9 cellular contexts compared by ENCODE assay signal in genomic region chr5:57277085-57277484, GRCh38.
DNase-seq lines count a peak whose midpoint lies in the region; ATAC-seq and TF ChIP-seq lines count a peak whose summit lies in the region.
"Had no signal": no experiment of that assay in that cellular context is flagged by ENCODE, and none has a peak within 500 bp of the region (broad histone marks: within the 10 kb centered on the region; RNA-seq: fewer than 3 reads in every experiment).

No MANE protein-coding gene starts in this region.

- POLR2A ChIA-PET in OCI-LY7 (lab: Charles Lee), result interaction anchor here (0.7 kb wide), 1 partner anchor 417 kb away, joined by 3 read pairs; no protein-coding TSS in a partner anchor

- H3K4me1 ChIP-seq in left ventricle myocardium inferior, result no peaks in the 10 kb centered on the region
- no peaks in the 10 kb centered on the region for H3K4me1 ChIP-seq in OCI-LY7 (ENCODE audit: insufficient read depth, low read length, poor library complexity, severe bottlenecking)

- DNase-seq in left ventricle myocardium inferior, result no peak
- DNase-seq in Right ventricle myocardium inferior (ENCODE audit: missing footprints), result no peak
- DNase-seq in OCI-LY7 (ENCODE audit: low spot score), result peak; percentile 36
- DNase-seq in epithelial cell of proximal tubule (ENCODE audit: low read depth), result no peak
- DNase-seq in stimulated activated CD4-positive, alpha-beta T cell treated with anti-CD3 and anti-CD28 coated beads, Interleukin-4, amount 100 ng/mL, for 4 hours, result no peak
- no peak for DNase-seq in inferior parietal cortex (ENCODE audit: extremely low spot score)
- DNase-seq in NCI-H2227 treated with DMSO at 0.1 percent for 48 hours (lab: John Stamatoyannopoulos, UW), result no peak
- DNase-seq in HuH-7 (ENCODE audit: low spot score), result no peak

- no peak for ATAC-seq in Right ventricle myocardium inferior

- BruUV-seq in OCI-LY7 (replicated peaks; lab: Mats Ljungman, UMichigan), result no TSS peak

- no peaks in the 10 kb centered on the region for H3K27me3 ChIP-seq in left ventricle myocardium inferior (ENCODE audit: low read depth)

- H3K4me2 ChIP-seq in OCI-LY7 (ENCODE audit: low read length), result no peak overlapping the region

- H3K36me3 ChIP-seq in left ventricle myocardium inferior (no peaks in the 10 kb centered on the region), OCI-LY7 (ENCODE audit: insufficient read depth, low read length) (no peaks in the 10 kb centered on the region)

- TF ChIP-seq CTCF in left ventricle myocardium inferior (IDR thresholded peaks at IDR 0.05; ENCODE audit: borderline replicate concordance), result peak; percentile 40
- peak; percentile 77 for TF ChIP-seq CTCF in OCI-LY7 (conservative IDR thresholded peaks at IDR 0.05; ENCODE audit: low read length)
- peak; percentile 44 for TF ChIP-seq CTCF in epithelial cell of proximal tubule (conservative IDR thresholded peaks at IDR 0.05; ENCODE audit: low read depth, low read length)

- no peak overlapping the region for H2AFZ ChIP-seq in OCI-LY7 (ENCODE audit: low read length)

- CTCF ChIA-PET in OCI-LY7 (lab: Charles Lee; ENCODE audit: unreplicated experiment), result no interaction called here

- no peak overlapping the region for H3K27ac ChIP-seq in left ventricle myocardium inferior (replicated peaks)
- H3K27ac ChIP-seq in OCI-LY7 (ENCODE audit: low read depth, low read length, poor library complexity, severe bottlenecking), result no peak overlapping the region
- H3K27ac ChIP-seq: HL-60 had no signal

- H3K79me2 ChIP-seq in OCI-LY7 (ENCODE audit: insufficient read depth, low read depth, low read length), result no peaks in the 10 kb centered on the region

- no peaks in the 10 kb centered on the region for H4K20me1 ChIP-seq in OCI-LY7 (ENCODE audit: insufficient read depth, low read length)

- H3K4me3 ChIP-seq in left ventricle myocardium inferior (no peak overlapping the region), OCI-LY7 (ENCODE audit: low read depth, low read length, poor library complexity, severe bottlenecking) (no peak overlapping the region), epithelial cell of proximal tubule (ENCODE audit: low read depth, low read length) (no peak overlapping the region)

- intact Hi-C loops in left ventricle myocardium inferior (cut with micrococcal nuclease), result no loop called here
- intact Hi-C loops in Right ventricle myocardium inferior (cut with DNase I), result loop anchor here (5.0 kb wide), 1 partner anchor 375 kb away; no protein-coding TSS in a partner anchor
- intact Hi-C loops in OCI-LY7 (cut with micrococcal nuclease; ENCODE audit: unreplicated experiment), result loop anchor here (1.0 to 10.0 kb wide), 3 partner anchors 376 to 1342 kb away; no protein-coding TSS in a partner anchor

- H3K9me2 ChIP-seq in OCI-LY7 (ENCODE audit: insufficient read depth, low read length), result no peaks in the 10 kb centered on the region

- H3K9me3 ChIP-seq in left ventricle myocardium inferior (replicated peaks) (no peaks in the 10 kb centered on the region), OCI-LY7 (ENCODE audit: low read length) (no peaks in the 10 kb centered on the region)
